ENCODE assay signal across 11 cellular contexts in genomic region chr6:6332873-6333272, GRCh38. TPM values are rescaled to one million over a fixed set of nuclear protein-coding genes. Genes with fewer than 3 reads are reported as not detected.
DNase-seq lines count a peak whose midpoint lies in the region; ATAC-seq and TF ChIP-seq lines count a peak whose summit lies in the region.
"Had no signal": no experiment of that assay in that cellular context is flagged by ENCODE, and none has a peak within 500 bp of the region (broad histone marks: within the 10 kb centered on the region; RNA-seq: fewer than 3 reads in every experiment).

No MANE protein-coding gene starts in this region.

- H3K4me1 Mint-ChIP-seq in activated naive CD8-positive, alpha-beta T cell treated with anti-CD3 and anti-CD28 coated beads, Interleukin-2, amount 50 U/mL, for 24 hours = peaks cover 20% of the 10 kb centered on the region
- peaks cover 2% of the 10 kb centered on the region for H3K4me1 Mint-ChIP-seq in activated naive CD8-positive, alpha-beta T cell treated with anti-CD3 and anti-CD28 coated beads for 36 hours

- DNase-seq in activated naive CD8-positive, alpha-beta T cell treated with anti-CD3 and anti-CD28 coated beads, Interleukin-2, amount 50 U/mL, for 24 hours = no peak
- DNase-seq in activated naive CD8-positive, alpha-beta T cell treated with anti-CD3 and anti-CD28 coated beads for 36 hours = no peak
- no peak for DNase-seq in suprapubic skin (ENCODE audit: low spot score in 2 of 2)
- no peak for DNase-seq in activated T-cell treated with anti-CD3 and anti-CD28 coated beads, Interleukin-2, amount 50 U/mL, for 1 hour
- DNase-seq in foreskin fibroblast = no peak
- DNase-seq in iPS-NIHi7 (ENCODE audit: extremely low spot score) = no peak
- DNase-seq: activated CD4-positive, alpha-beta T cell treated with anti-CD3 and anti-CD28 coated beads for 1 hour; activated naive CD8-positive, alpha-beta T cell treated with anti-CD3 and anti-CD28 coated beads, Interleukin-2, amount 10 ng/mL, durations not matched to agents 7 days and 5 days; NCI-H1092 had no signal

- H3K4me1 ChIP-seq in suprapubic skin = peaks cover 20% of the 10 kb centered on the region

- H3K27me3 Mint-ChIP-seq in activated naive CD8-positive, alpha-beta T cell treated with anti-CD3 and anti-CD28 coated beads, Interleukin-2, amount 50 U/mL, for 24 hours = peaks cover 4% of the 10 kb centered on the region
- H3K27me3 Mint-ChIP-seq in activated naive CD8-positive, alpha-beta T cell treated with anti-CD3 and anti-CD28 coated beads for 36 hours = peaks cover 3% of the 10 kb centered on the region

- H3K27me3 ChIP-seq in suprapubic skin = no peaks in the 10 kb centered on the region

- no peaks in the 10 kb centered on the region for H3K36me3 Mint-ChIP-seq in activated naive CD8-positive, alpha-beta T cell treated with anti-CD3 and anti-CD28 coated beads, Interleukin-2, amount 50 U/mL, for 24 hours (ENCODE audit: low read depth)
- no peaks in the 10 kb centered on the region for H3K36me3 Mint-ChIP-seq in activated naive CD8-positive, alpha-beta T cell treated with anti-CD3 and anti-CD28 coated beads for 36 hours
- H3K36me3 Mint-ChIP-seq: activated naive CD8-positive, alpha-beta T cell treated with anti-CD3 and anti-CD28 coated beads, Interleukin-2, amount 10 ng/mL, durations not matched to agents 7 days and 5 days had no signal

- WGBS in suprapubic skin = 68% methylated on average over 2 of the region's 2 CpGs

- no peaks in the 10 kb centered on the region for H3K36me3 ChIP-seq in suprapubic skin

- peak; percentile 10 for ATAC-seq in activated naive CD8-positive, alpha-beta T cell treated with anti-CD3 and anti-CD28 coated beads, Interleukin-2, amount 50 U/mL, for 24 hours
- ATAC-seq in HG02678 (IDR thresholded peaks at IDR 0.05; ENCODE audit: unreplicated experiment) (peak; percentile 30), HG03565 (IDR thresholded peaks at IDR 0.05; ENCODE audit: unreplicated experiment) (peak; percentile 31)

- no peaks in the 10 kb centered on the region for H3K9me3 Mint-ChIP-seq in activated naive CD8-positive, alpha-beta T cell treated with anti-CD3 and anti-CD28 coated beads, Interleukin-2, amount 50 U/mL, for 24 hours
- no peaks in the 10 kb centered on the region for H3K9me3 Mint-ChIP-seq in activated naive CD8-positive, alpha-beta T cell treated with anti-CD3 and anti-CD28 coated beads for 36 hours
- H3K9me3 Mint-ChIP-seq: activated naive CD8-positive, alpha-beta T cell treated with anti-CD3 and anti-CD28 coated beads, Interleukin-2, amount 10 ng/mL, durations not matched to agents 7 days and 5 days had no signal

- H3K9me3 ChIP-seq in suprapubic skin = no peaks in the 10 kb centered on the region

- H3K4me3 Mint-ChIP-seq in activated naive CD8-positive, alpha-beta T cell treated with anti-CD3 and anti-CD28 coated beads, Interleukin-2, amount 50 U/mL, for 24 hours = no peak overlapping the region
- no peak overlapping the region for H3K4me3 Mint-ChIP-seq in activated naive CD8-positive, alpha-beta T cell treated with anti-CD3 and anti-CD28 coated beads for 36 hours
- H3K4me3 Mint-ChIP-seq: activated naive CD8-positive, alpha-beta T cell treated with anti-CD3 and anti-CD28 coated beads, Interleukin-2, amount 10 ng/mL, durations not matched to agents 7 days and 5 days had no signal

- H3K27ac ChIP-seq in suprapubic skin = peak overlapping the region; percentile 24

- no peak for TF ChIP-seq EP300 in suprapubic skin (IDR thresholded peaks at IDR 0.05)

- H3K27ac Mint-ChIP-seq in activated naive CD8-positive, alpha-beta T cell treated with anti-CD3 and anti-CD28 coated beads, Interleukin-2, amount 50 U/mL, for 24 hours = no peak overlapping the region
- H3K27ac Mint-ChIP-seq in activated naive CD8-positive, alpha-beta T cell treated with anti-CD3 and anti-CD28 coated beads for 36 hours = no peak overlapping the region
- H3K27ac Mint-ChIP-seq: activated naive CD8-positive, alpha-beta T cell treated with anti-CD3 and anti-CD28 coated beads, Interleukin-2, amount 10 ng/mL, durations not matched to agents 7 days and 5 days had no signal

- TF ChIP-seq POLR2A in suprapubic skin (IDR thresholded peaks at IDR 0.05) = no peak

- no peak overlapping the region for H3K4me3 ChIP-seq in suprapubic skin
- H3K4me3 ChIP-seq in foreskin fibroblast (ENCODE audit: low read depth in 1 of 2, low read length in 2 of 2) = no peak overlapping the region

- TF ChIP-seq CTCF in suprapubic skin (IDR thresholded peaks at IDR 0.05) (no peak), foreskin fibroblast (IDR thresholded peaks at IDR 0.05; ENCODE audit: low read depth, low read length) (no peak)

RNA-seq across cellular contexts. Expression of gene F13A1, which starts 12.4 kb away (rescaled TPM):
- not detected for total RNA-seq in activated naive CD8-positive, alpha-beta T cell treated with anti-CD3 and anti-CD28 coated beads for 36 hours
- 10 to 100 TPM in 3 of 4 donors, 1 to 10 TPM in 1; 9.7 to 32.7 (median 17.2) TPM for total RNA-seq in suprapubic skin

Comparison
In these comparisons a context has a peak if more than half of its experiments do, and no peak if none do; other contexts are left out.
1. RNA of gene F13A1, which starts 12.4 kb away (total RNA-seq): 9.7 to 32.7 TPM in suprapubic skin; not detected in activated naive CD8-positive, alpha-beta T cell treated with anti-CD3 and anti-CD28 coated beads for 36 hours; every median in the first group is over 10 times any median in the second.
2. Peak in every context shown above with its lines, with median percentiles within 50 percentile points of each other: ATAC-seq.